Comparison of ENCODE assay signal across 16 cellular contexts in the genomic region with DNA sequence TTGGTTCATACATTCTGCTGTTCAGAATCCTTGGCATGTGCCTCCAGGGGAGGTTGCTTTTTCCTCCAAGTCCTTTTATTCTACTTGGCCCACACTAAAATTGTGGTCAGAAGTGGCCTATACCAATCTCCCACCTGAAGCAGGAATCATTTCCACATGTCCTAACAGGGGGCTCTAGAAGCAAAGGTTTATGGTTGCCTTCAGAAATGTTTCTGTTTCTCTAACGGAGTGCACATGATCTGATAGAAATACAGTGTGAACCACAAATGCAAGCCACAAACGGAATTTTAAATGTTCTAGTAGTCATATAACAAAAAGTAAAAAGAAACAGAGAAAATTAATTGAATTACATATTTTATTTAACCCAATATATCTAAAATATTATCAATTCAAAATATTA. TPM values are rescaled to one million over a fixed set of nuclear protein-coding genes. Genes with fewer than 3 reads are reported as not detected.
DNase-seq lines count a peak whose midpoint lies in the region; ATAC-seq and TF ChIP-seq lines count a peak whose summit lies in the region.
"Had no signal": no experiment of that assay in that cellular context is flagged by ENCODE, and none has a peak within 500 bp of the region (broad histone marks: within the 10 kb centered on the region; RNA-seq: fewer than 3 reads in every experiment).

No MANE protein-coding gene starts in this region.

- CTCF ChIA-PET in activated CD8-positive, alpha-beta T cell treated with anti-CD3 and anti-CD28 coated beads for 36 hours (lab: Charles Lee) = interaction anchor here (1.0 to 2.8 kb wide), 6 partner anchors 9 to 95 kb away, joined by 3 to 9 read pairs (median 3); no protein-coding TSS in a partner anchor

- peaks cover 5% of the 10 kb centered on the region in 2 donors for H3K9me3 Mint-ChIP-seq in activated T-cell treated with anti-CD3 and anti-CD28 coated beads, Interleukin-2, amount 50 U/mL, for 72 hours
- H3K9me3 Mint-ChIP-seq in activated CD8-positive, alpha-beta T cell treated with anti-CD3 and anti-CD28 coated beads for 36 hours = peaks cover 10% of the 10 kb centered on the region
- H3K9me3 Mint-ChIP-seq in CD14-positive monocyte = peaks cover 10 to 23% (median 14%) of the 10 kb centered on the region in 7 donors

- H3K4me3 Mint-ChIP-seq in activated T-cell treated with anti-CD3 and anti-CD28 coated beads, Interleukin-2, amount 50 U/mL, for 72 hours = peak overlapping the region; percentile 37 to 99
- peak overlapping the region; percentile 90 for H3K4me3 Mint-ChIP-seq in activated CD8-positive, alpha-beta T cell treated with anti-CD3 and anti-CD28 coated beads for 36 hours
- H3K4me3 Mint-ChIP-seq in CD14-positive monocyte = peak overlapping the region in 1 of 2 donors; percentile 34
- H3K4me3 Mint-ChIP-seq: activated B cell treated with CpG ODN at 0.5 μM for 24 hours had no signal

- peaks cover 6 to 19% of the 10 kb centered on the region in 2 donors for H3K36me3 Mint-ChIP-seq in activated T-cell treated with anti-CD3 and anti-CD28 coated beads, Interleukin-2, amount 50 U/mL, for 72 hours (ENCODE audit: insufficient read depth in 2 of 2)
- peaks cover 59% of the 10 kb centered on the region for H3K36me3 Mint-ChIP-seq in activated CD8-positive, alpha-beta T cell treated with anti-CD3 and anti-CD28 coated beads for 36 hours (ENCODE audit: low read depth)
- peaks cover 49 to 51% of the 10 kb centered on the region in 2 donors for H3K36me3 Mint-ChIP-seq in CD14-positive monocyte

- TF ChIP-seq EP300 in stomach (IDR thresholded peaks at IDR 0.05) = no peak

- intact Hi-C loops in activated CD8-positive, alpha-beta T cell treated with anti-CD3 and anti-CD28 coated beads for 36 hours (cut with micrococcal nuclease) = loop anchor here (5.0 kb wide), 1 partner anchor 34 kb away; no protein-coding TSS in a partner anchor
- intact Hi-C loops in stomach (cut with DNase I; ENCODE audit: low total_unique reads) (no loop called here), CD14-positive monocyte (cut with micrococcal nuclease) (loop anchor here in 1 of 2 donors (10.0 kb wide), 1 partner anchor 377 kb away; a partner anchor contains a TSS), right cardiac atrium (cut with DNase I) (no loop called here)

- no peak for TF ChIP-seq CTCF in activated CD8-positive, alpha-beta T cell treated with anti-CD3 and anti-CD28 coated beads for 36 hours (IDR thresholded peaks at IDR 0.05)
- TF ChIP-seq CTCF in fibroblast of mammary gland (conservative IDR thresholded peaks at IDR 0.05; ENCODE audit: control insufficient read depth, insufficient read depth, low read depth, low read length) (no peak), stomach (IDR thresholded peaks at IDR 0.05) (no peak), CD14-positive monocyte (IDR thresholded peaks at IDR 0.05) (no peak)

- TF ChIP-seq POLR2A in stomach (IDR thresholded peaks at IDR 0.05) = no peak

- H3K4me1 ChIP-seq in stomach (peaks cover 7 to 65% (median 32%) of the 10 kb centered on the region in 4 donors), right cardiac atrium (ENCODE audit: control insufficient read depth, insufficient read depth, low read length) (no peaks in the 10 kb centered on the region)

- 15 to 46% (median 33%) methylated on average over 2 of the region's 2 CpGs for WGBS in stomach, 5 donors
- 74% methylated on average over 2 of the region's 2 CpGs for WGBS in right cardiac atrium

- POLR2A ChIA-PET in activated CD8-positive, alpha-beta T cell treated with anti-CD3 and anti-CD28 coated beads for 36 hours (lab: Charles Lee) = interaction anchor here (0.5 to 1.5 kb wide), 8 partner anchors 12 to 383 kb away, joined by 3 to 4 read pairs (median 3); no protein-coding TSS in a partner anchor

- H3K9me3 ChIP-seq in stomach = peaks cover 0 to 17% (median 7%) of the 10 kb centered on the region in 4 donors
- H3K9me3 ChIP-seq in right cardiac atrium (ENCODE audit: control insufficient read depth, low read length) = no peaks in the 10 kb centered on the region

- peaks cover 28% of the 10 kb centered on the region for H3K27me3 Mint-ChIP-seq in activated T-cell treated with anti-CD3 and anti-CD28 coated beads, Interleukin-2, amount 50 U/mL, for 72 hours (ENCODE audit: low read depth)
- H3K27me3 Mint-ChIP-seq in activated CD8-positive, alpha-beta T cell treated with anti-CD3 and anti-CD28 coated beads for 36 hours = peaks cover 6% of the 10 kb centered on the region
- peaks cover 0 to 2% (median under 1%) of the 10 kb centered on the region in 3 donors for H3K27me3 Mint-ChIP-seq in CD14-positive monocyte (ENCODE audit: low read depth in 3 of 3)

- H3K4me3 ChIP-seq in fibroblast of mammary gland (ENCODE audit: control insufficient read depth, low read depth, low read length) = peak overlapping the region; percentile 92
- H3K4me3 ChIP-seq in stomach = peak overlapping the region in 2 of 4 donors; percentile 72 to 86
- H3K4me3 ChIP-seq in right cardiac atrium (ENCODE audit: low read length) = no peak overlapping the region
- H3K4me3 ChIP-seq: left ventricle myocardium inferior, tibial nerve had no signal

- no peak for ATAC-seq in activated T-cell treated with anti-CD3 and anti-CD28 coated beads, Interleukin-2, amount 50 U/mL, for 72 hours (replicated peaks in 1 of 2)
- ATAC-seq in activated CD8-positive, alpha-beta T cell treated with anti-CD3 and anti-CD28 coated beads for 36 hours = no peak
- ATAC-seq in right cardiac atrium = no peak

- DNase-seq in activated T-cell treated with anti-CD3 and anti-CD28 coated beads, Interleukin-2, amount 50 U/mL, for 72 hours = no peak
- DNase-seq in activated T-cell treated with anti-CD3 and anti-CD28 coated beads, Interleukin-2, amount 50 U/mL, for 48 hours = no peak
- DNase-seq in activated CD8-positive, alpha-beta T cell treated with anti-CD3 and anti-CD28 coated beads for 36 hours = no peak
- no peak for DNase-seq in fibroblast of mammary gland (ENCODE audit: low read depth)
- DNase-seq in stomach = no peak
- DNase-seq in CD14-positive monocyte (ENCODE audit: low spot score) = no peak
- DNase-seq in right cardiac atrium = no peak
- DNase-seq in GDM1 (lab: John Stamatoyannopoulos, UW) = no peak
- DNase-seq: activated B cell treated with CpG ODN at 0.5 μM for 24 hours; DMS 273 treated with DMSO at 0.1 percent for 48 hours; left ventricle myocardium inferior; NCI-H2081; NCI-H526; stimulated activated CD4-positive, alpha-beta T cell treated with anti-CD3 and anti-CD28 coated beads, Interleukin-2, amount 100 ng/mL, for 24 hours had no signal

- no peaks in the 10 kb centered on the region for H3K36me3 ChIP-seq in stomach
- H3K36me3 ChIP-seq: left ventricle myocardium inferior, tibial nerve had no signal

- H3K27ac ChIP-seq in stomach (peak overlapping the region in 4 of 5 donors; percentile 80 to 94 (median 88)), right cardiac atrium (ENCODE audit: low read length) (no peak overlapping the region)
- H3K27ac ChIP-seq: left ventricle myocardium inferior had no signal

- H3K4me1 Mint-ChIP-seq in activated T-cell treated with anti-CD3 and anti-CD28 coated beads, Interleukin-2, amount 50 U/mL, for 72 hours (ENCODE audit: low read depth) = peaks cover 61% of the 10 kb centered on the region
- H3K4me1 Mint-ChIP-seq in activated CD8-positive, alpha-beta T cell treated with anti-CD3 and anti-CD28 coated beads for 36 hours (ENCODE audit: low read depth) = peaks cover 40% of the 10 kb centered on the region
- H3K4me1 Mint-ChIP-seq in CD14-positive monocyte = peaks cover 62% of the 10 kb centered on the region

- H3K27me3 ChIP-seq in stomach (peaks cover 0 to 23% (median 7%) of the 10 kb centered on the region in 3 donors), right cardiac atrium (ENCODE audit: control insufficient read depth, insufficient read depth) (no peaks in the 10 kb centered on the region)

- H3K27ac Mint-ChIP-seq in activated T-cell treated with anti-CD3 and anti-CD28 coated beads, Interleukin-2, amount 50 U/mL, for 72 hours = peak overlapping the region; percentile 56
- H3K27ac Mint-ChIP-seq in activated CD8-positive, alpha-beta T cell treated with anti-CD3 and anti-CD28 coated beads for 36 hours = peak overlapping the region; percentile 81
- H3K27ac Mint-ChIP-seq in CD14-positive monocyte = peak overlapping the region in 2 of 7 donors; percentile 35 to 41
- H3K27ac Mint-ChIP-seq: activated B cell treated with CpG ODN at 0.5 μM for 24 hours had no signal

RNA-seq across cellular contexts. Expression of a gene that starts 3.9 kb away (rescaled TPM):
- 1 to 10 TPM; 6.2 to 9.6 TPM for total RNA-seq in activated T-cell treated with anti-CD3 and anti-CD28 coated beads, Interleukin-2, amount 50 U/mL, for 72 hours
- 10 to 100 TPM; 19.5 to 19.9 TPM for total RNA-seq in activated CD8-positive, alpha-beta T cell treated with anti-CD3 and anti-CD28 coated beads for 36 hours
- total RNA-seq in stomach = 10 to 100 TPM in 2 of 5 donors, 1 to 10 TPM in 3; 1.3 to 22.0 (median 8.3) TPM
- 10 to 100 TPM in 2 of 3 donors, 1 to 10 TPM in 1; 5.3 to 20.6 (median 12.9) TPM for polyA plus RNA-seq in stomach
- 10 to 100 TPM; 72.8 to 90.4 TPM for polyA plus RNA-seq in CD14-positive monocyte
- 1 to 10 TPM in 2 of 4 donors, under 1 TPM in 2; 0.34 to 1.6 (median 1.1) TPM for total RNA-seq in right cardiac atrium
- 0.32 TPM for polyA plus RNA-seq in right cardiac atrium
- total RNA-seq: HT-29 had no signal

RNA-seq across cellular contexts. Expression of a gene that starts 50.6 kb away (rescaled TPM):
- total RNA-seq in activated T-cell treated with anti-CD3 and anti-CD28 coated beads, Interleukin-2, amount 50 U/mL, for 72 hours = under 1 TPM; 0.19 to 0.60 TPM
- total RNA-seq in activated CD8-positive, alpha-beta T cell treated with anti-CD3 and anti-CD28 coated beads for 36 hours = under 1 TPM; 0.13 to 0.43 TPM
- total RNA-seq in stomach = 10 to 100 TPM in 1 of 5 donors, under 1 TPM in 1, not detected in 3; 0.37 to 33.0 TPM
- polyA plus RNA-seq in stomach = not detected
- not detected for polyA plus RNA-seq in CD14-positive monocyte
- under 1 TPM; 0.29 to 0.43 (median 0.42) TPM for total RNA-seq in right cardiac atrium
- 0.32 TPM for polyA plus RNA-seq in right cardiac atrium
- total RNA-seq: activated B cell treated with CpG ODN at 0.5 μM for 24 hours, HT-29 had no signal
